Comparison of ENCODE assay signal across 35 cellular contexts in genomic region chr4:21018817-21019216, GRCh38.
A peak's percentile ranks its signal among the peaks of the same experiment; 100 is the strongest.
DNase-seq lines count a peak whose midpoint lies in the region; ATAC-seq and TF ChIP-seq lines count a peak whose summit lies in the region.
"Had no signal": no experiment of that assay in that cellular context is flagged by ENCODE, and none has a peak within 500 bp of the region (broad histone marks: within the 10 kb centered on the region; RNA-seq: fewer than 3 reads in every experiment).

No MANE protein-coding gene starts in this region.

- in situ Hi-C loops in astrocyte of the spinal cord (cut with HindIII; ENCODE audit: low sequenced_read_pairs) = no loop called here

- H3K27ac Mint-ChIP-seq in natural killer cell (peak overlapping the region in 1 of 2 donors; percentile 8), immature natural killer cell (peak overlapping the region in 3 of 6 donors; percentile 28 to 64 (median 41))
- H3K27ac Mint-ChIP-seq in natural killer cell treated with Interleukin-12 subunit alpha and Interleukin-12 subunit beta and Interleukin-15 and Interleukin-18, amount 100 ng/mL, for 72 hours = no peak overlapping the region
- H3K27ac Mint-ChIP-seq: B cell; CD14-positive monocyte; CD4-positive, alpha-beta memory T cell; CD4-positive, alpha-beta T cell; CD4-positive, CD25-positive, alpha-beta regulatory T cell; CD8-positive, alpha-beta memory T cell; CD8-positive, alpha-beta T cell had no signal

- H3K4me3 Mint-ChIP-seq in natural killer cell (peak overlapping the region; percentile 0), immature natural killer cell (peak overlapping the region in 3 of 5 donors; percentile 45 to 58 (median 56))
- no peak overlapping the region for H3K4me3 Mint-ChIP-seq in natural killer cell treated with Interleukin-12 subunit alpha and Interleukin-12 subunit beta and Interleukin-15 and Interleukin-18, amount 100 ng/mL, for 72 hours
- H3K4me3 Mint-ChIP-seq: B cell; CD14-positive monocyte; CD4-positive, alpha-beta memory T cell; CD4-positive, alpha-beta T cell; CD4-positive, CD25-positive, alpha-beta regulatory T cell; CD8-positive, alpha-beta memory T cell; CD8-positive, alpha-beta T cell had no signal

- H3K9me3 ChIP-seq in upper lobe of right lung = no peaks in the 10 kb centered on the region
- H3K9me3 ChIP-seq: A549; BE2C; BLaER1; BLaER1 treated with 17β-estradiol and CSF1 and Interleukin-3, amounts not matched to agents 10 nM and 100 nM; Caco-2 had no signal

- ATAC-seq in natural killer cell = peak; percentile 48 to 88 (median 70)
- no peak for ATAC-seq in natural killer cell treated with Interleukin-12 subunit alpha and Interleukin-12 subunit beta and Interleukin-15 and Interleukin-18, amount 100 ng/mL, for 72 hours
- ATAC-seq in SK-N-SH treated with all-trans-retinoic acid at 6 μM for 48 hours = no peak
- no peak for ATAC-seq in GM18505 (IDR thresholded peaks at IDR 0.05; ENCODE audit: unreplicated experiment)
- no peak for ATAC-seq in upper lobe of right lung
- ATAC-seq: A549; CD8-positive, alpha-beta T cell had no signal

- H3K4me1 ChIP-seq in upper lobe of right lung = no peaks in the 10 kb centered on the region
- H3K4me1 ChIP-seq: A549; BE2C; BLaER1; BLaER1 treated with 17β-estradiol and CSF1 and Interleukin-3, amounts not matched to agents 10 nM and 100 nM; Caco-2 had no signal

- no peak overlapping the region for H3K4me3 ChIP-seq in astrocyte of the spinal cord (ENCODE audit: low read depth, low read length)
- H3K4me3 ChIP-seq in upper lobe of right lung = no peak overlapping the region
- H3K4me3 ChIP-seq: A549; BLaER1; BLaER1 treated with 17β-estradiol and CSF1 and Interleukin-3, amounts not matched to agents 10 nM and 100 nM had no signal

- H3K36me3 Mint-ChIP-seq in natural killer cell (no peaks in the 10 kb centered on the region), immature natural killer cell (peaks cover 0 to 4% (median 0%) of the 10 kb centered on the region in 3 donors)
- H3K36me3 Mint-ChIP-seq in natural killer cell treated with Interleukin-12 subunit alpha and Interleukin-12 subunit beta and Interleukin-15 and Interleukin-18, amount 100 ng/mL, for 72 hours = peaks cover 6% of the 10 kb centered on the region
- H3K36me3 Mint-ChIP-seq: CD14-positive monocyte; CD4-positive, alpha-beta memory T cell; CD4-positive, CD25-positive, alpha-beta regulatory T cell; CD8-positive, alpha-beta memory T cell; CD8-positive, alpha-beta T cell had no signal

- DNase-seq in natural killer cell = no peak
- no peak for DNase-seq in natural killer cell treated with Interleukin-12 subunit alpha and Interleukin-12 subunit beta and Interleukin-15 and Interleukin-18, amount 100 ng/mL, for 72 hours (ENCODE audit: low spot score)
- DNase-seq in M059J (ENCODE audit: low read depth) = peak; percentile 54
- DNase-seq in astrocyte of the spinal cord (ENCODE audit: low read depth, low spot score) = peak; percentile 6
- peak; percentile 41 to 55 (median 44) for DNase-seq in immature natural killer cell
- no peak for DNase-seq in upper lobe of right lung
- DNase-seq: 8988T; ACHN; AML-193; BE2C; C1 segment of cervical spinal cord; Caco-2; Calu3; CD4-positive, alpha-beta memory T cell; CD4-positive, alpha-beta T cell; CD4-positive, CD25-positive, alpha-beta regulatory T cell; CD8-positive, alpha-beta memory T cell; CD8-positive, alpha-beta T cell; COR-L47; DMS 273 treated with DMSO at 0.1 percent for 48 hours; DMS153; DMS53; DMS79; DMS79 treated with DMSO at 0.1 percent for 48 hours; DND-41; EL had no signal

- no peak overlapping the region for H3K27ac ChIP-seq in upper lobe of right lung
- H3K27ac ChIP-seq: 22Rv1; A549; BLaER1; BLaER1 treated with 17β-estradiol and CSF1 and Interleukin-3, amounts not matched to agents 10 nM and 100 nM; C4-2B had no signal

- H3K4me1 Mint-ChIP-seq in natural killer cell = peaks cover 17 to 20% of the 10 kb centered on the region in 2 donors
- H3K4me1 Mint-ChIP-seq in natural killer cell treated with Interleukin-12 subunit alpha and Interleukin-12 subunit beta and Interleukin-15 and Interleukin-18, amount 100 ng/mL, for 72 hours (ENCODE audit: low read depth in 2 of 2) = peaks cover 13 to 15% of the 10 kb centered on the region in 2 donors
- H3K4me1 Mint-ChIP-seq in immature natural killer cell = peaks cover 14 to 15% of the 10 kb centered on the region in 2 donors
- H3K4me1 Mint-ChIP-seq: B cell; CD14-positive monocyte; CD4-positive, CD25-positive, alpha-beta regulatory T cell had no signal

- TF ChIP-seq CTCF in natural killer cell (IDR thresholded peaks at IDR 0.05) (no peak), astrocyte of the spinal cord (IDR thresholded peaks at IDR 0.05; ENCODE audit: low read depth, low read length) (no peak), upper lobe of right lung (IDR thresholded peaks at IDR 0.05) (no peak)

- intact Hi-C loops in natural killer cell (cut with micrococcal nuclease) = no loop called here
- intact Hi-C loops in upper lobe of right lung (cut with DNase I) = no loop called here

- H3K36me3 ChIP-seq in upper lobe of right lung = no peaks in the 10 kb centered on the region
- H3K36me3 ChIP-seq: BE2C; BLaER1; BLaER1 treated with 17β-estradiol and CSF1 and Interleukin-3, amounts not matched to agents 10 nM and 100 nM had no signal

- TF ChIP-seq POLR2A in GM18505 (IDR thresholded peaks at IDR 0.05; ENCODE audit: borderline replicate concordance, extremely low read depth, insufficient read depth, insufficient read length) = no peak

- no peaks in the 10 kb centered on the region for H3K27me3 ChIP-seq in upper lobe of right lung
- H3K27me3 ChIP-seq: BE2C; BLaER1; BLaER1 treated with 17β-estradiol and CSF1 and Interleukin-3, amounts not matched to agents 10 nM and 100 nM had no signal

- H3K9me3 Mint-ChIP-seq in natural killer cell (peaks cover 3 to 4% of the 10 kb centered on the region in 2 donors), immature natural killer cell (peaks cover 0 to 2% (median 0%) of the 10 kb centered on the region in 6 donors)
- H3K9me3 Mint-ChIP-seq in natural killer cell treated with Interleukin-12 subunit alpha and Interleukin-12 subunit beta and Interleukin-15 and Interleukin-18, amount 100 ng/mL, for 72 hours = peaks cover 12% of the 10 kb centered on the region

- H3K27me3 Mint-ChIP-seq in natural killer cell (ENCODE audit: low read depth in 2 of 2) (peaks cover 0 to 3% of the 10 kb centered on the region in 2 donors), immature natural killer cell (ENCODE audit: low read depth in 3 of 3) (peaks cover 0 to 3% (median 0%) of the 10 kb centered on the region in 3 donors)
- H3K27me3 Mint-ChIP-seq in natural killer cell treated with Interleukin-12 subunit alpha and Interleukin-12 subunit beta and Interleukin-15 and Interleukin-18, amount 100 ng/mL, for 72 hours = peaks cover 0 to 5% of the 10 kb centered on the region in 2 donors
- H3K27me3 Mint-ChIP-seq: B cell; CD4-positive, alpha-beta memory T cell; CD4-positive, alpha-beta T cell; CD4-positive, CD25-positive, alpha-beta regulatory T cell had no signal

TF ChIP-seq in SK-N-SH treated with all-trans-retinoic acid at 6 μM for 48 hours, 23 proteins besides CTCF, POLR2A, EP300 and RAD21 (continues in another document):
- TF ChIP-seq GLIS3 (CRISPR knock-in tag; IDR thresholded peaks at IDR 0.05) = no peak
- TF ChIP-seq ISL1 (CRISPR knock-in tag; IDR thresholded peaks at IDR 0.05) = no peak
- no peak for TF ChIP-seq PPARA (CRISPR knock-in tag; IDR thresholded peaks at IDR 0.05; ENCODE audit: borderline replicate concordance)
- no peak for TF ChIP-seq TOX (CRISPR knock-in tag; IDR thresholded peaks at IDR 0.05; ENCODE audit: borderline replicate concordance)
- no peak for TF ChIP-seq SNAI2 (CRISPR knock-in tag; IDR thresholded peaks at IDR 0.05)
- TF ChIP-seq ESRRG (CRISPR knock-in tag; IDR thresholded peaks at IDR 0.05) = no peak
- TF ChIP-seq, protein P1, sequence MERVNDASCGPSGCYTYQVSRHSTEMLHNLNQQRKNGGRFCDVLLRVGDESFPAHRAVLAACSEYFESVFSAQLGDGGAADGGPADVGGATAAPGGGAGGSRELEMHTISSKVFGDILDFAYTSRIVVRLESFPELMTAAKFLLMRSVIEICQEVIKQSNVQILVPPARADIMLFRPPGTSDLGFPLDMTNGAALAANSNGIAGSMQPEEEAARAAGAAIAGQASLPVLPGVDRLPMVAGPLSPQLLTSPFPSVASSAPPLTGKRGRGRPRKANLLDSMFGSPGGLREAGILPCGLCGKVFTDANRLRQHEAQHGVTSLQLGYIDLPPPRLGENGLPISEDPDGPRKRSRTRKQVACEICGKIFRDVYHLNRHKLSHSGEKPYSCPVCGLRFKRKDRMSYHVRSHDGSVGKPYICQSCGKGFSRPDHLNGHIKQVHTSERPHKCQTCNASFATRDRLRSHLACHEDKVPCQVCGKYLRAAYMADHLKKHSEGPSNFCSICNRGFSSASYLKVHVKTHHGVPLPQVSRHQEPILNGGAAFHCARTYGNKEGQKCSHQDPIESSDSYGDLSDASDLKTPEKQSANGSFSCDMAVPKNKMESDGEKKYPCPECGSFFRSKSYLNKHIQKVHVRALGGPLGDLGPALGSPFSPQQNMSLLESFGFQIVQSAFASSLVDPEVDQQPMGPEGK (CRISPR knock-in tag; IDR thresholded peaks at IDR 0.05; ENCODE audit: borderline replicate concordance) = no peak
- TF ChIP-seq BACH2 (CRISPR knock-in tag; IDR thresholded peaks at IDR 0.05; ENCODE audit: borderline replicate concordance) = no peak
- no peak for TF ChIP-seq POU6F1 (CRISPR knock-in tag; IDR thresholded peaks at IDR 0.05; ENCODE audit: borderline replicate concordance, low read depth)

Comparison
In these comparisons a context has a peak if more than half of its experiments do, and no peak if none do; other contexts are left out.
1. ATAC-seq: peak in natural killer cell (3 of 3); none in natural killer cell treated with Interleukin-12 subunit alpha and Interleukin-12 subunit beta and Interleukin-15 and Interleukin-18, amount 100 ng/mL, for 72 hours (0 of 2), SK-N-SH treated with all-trans-retinoic acid at 6 μM for 48 hours (single experiment), GM18505 (single experiment) and upper lobe of right lung (single experiment).
2. DNase-seq: peak in M059J (single experiment), astrocyte of the spinal cord (single experiment) and immature natural killer cell (3 of 3); none in natural killer cell (single experiment), natural killer cell treated with Interleukin-12 subunit alpha and Interleukin-12 subunit beta and Interleukin-15 and Interleukin-18, amount 100 ng/mL, for 72 hours (single experiment) and upper lobe of right lung (single experiment).